Comparison of ENCODE assay signal across 17 cellular contexts in the genomic region with DNA sequence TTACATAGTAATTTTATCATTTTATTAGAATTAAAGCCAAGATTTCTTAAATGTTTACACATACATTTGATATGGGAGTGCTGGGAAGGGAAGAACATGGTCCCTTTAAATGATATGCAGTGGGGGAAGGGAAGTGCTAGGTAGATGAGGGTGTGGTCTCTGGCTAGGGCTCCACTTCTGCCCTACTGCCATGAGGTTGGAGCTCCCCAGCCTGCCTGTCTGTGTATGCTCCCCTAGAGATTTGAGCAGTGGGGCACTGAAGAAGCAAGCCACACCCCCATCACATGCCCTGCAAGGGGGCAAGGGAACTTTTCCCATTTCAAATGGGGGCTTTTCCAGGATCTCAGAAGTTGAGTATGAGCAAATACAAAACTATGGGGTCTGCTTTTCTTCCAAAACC. TPM values are rescaled to one million over a fixed set of nuclear protein-coding genes. Genes with fewer than 3 reads are reported as not detected.
DNase-seq lines count a peak whose midpoint lies in the region; ATAC-seq, FAIRE-seq and TF ChIP-seq lines count a peak whose summit lies in the region.
"Had no signal": no experiment of that assay in that cellular context is flagged by ENCODE, and none has a peak within 500 bp of the region (broad histone marks: within the 10 kb centered on the region; RNA-seq: fewer than 3 reads in every experiment).

No MANE protein-coding gene starts in this region.

- no peak overlapping the region for H3K9ac ChIP-seq in mesendoderm (ENCODE audit: low read length)

- TF ChIP-seq POLR2A in GM12892 (IDR thresholded peaks at IDR 0.05; ENCODE audit: low read depth, low read length) (no peak), ovary (IDR thresholded peaks at IDR 0.05) (no peak)

- H3K9me3 ChIP-seq in ovary: no peaks in the 10 kb centered on the region
- H3K9me3 ChIP-seq: left lung, SJSA1, transverse colon had no signal

- H2BK5ac ChIP-seq in mesendoderm (ENCODE audit: low read length): no peak overlapping the region

- peak; percentile 44 for FAIRE-seq in GM12892 (lab: Jason Lieb, UNC)
- FAIRE-seq: G401.6 had no signal

- H3K27ac Mint-ChIP-seq in activated CD4-positive, alpha-beta memory T cell treated with anti-CD3 and anti-CD28 coated beads for 36 hours: peak overlapping the region; percentile 85
- peak overlapping the region; percentile 93 for H3K27ac Mint-ChIP-seq in memory B cell
- H3K27ac Mint-ChIP-seq: nephron had no signal

- POLR2A ChIA-PET in activated CD4-positive, alpha-beta memory T cell treated with anti-CD3 and anti-CD28 coated beads for 36 hours (lab: Charles Lee): interaction anchor here (1.3 kb wide), 1 partner anchor 60 kb away, joined by 4 read pairs; no protein-coding TSS in a partner anchor

- H3K4me1 Mint-ChIP-seq in activated CD4-positive, alpha-beta memory T cell treated with anti-CD3 and anti-CD28 coated beads for 36 hours (ENCODE audit: low read depth): peaks cover 43% of the 10 kb centered on the region
- peaks cover 61% of the 10 kb centered on the region for H3K4me1 Mint-ChIP-seq in memory B cell
- H3K4me1 Mint-ChIP-seq: nephron had no signal

- H2BK15ac ChIP-seq in mesendoderm (replicated peaks; ENCODE audit: low read depth): no peak overlapping the region

- no peaks in the 10 kb centered on the region for H3K79me2 ChIP-seq in mesendoderm (ENCODE audit: control insufficient read depth, insufficient read depth, low read length)

- DNase-seq in NK-92 treated with Interleukin-12 subunit alpha and Interleukin-12 subunit beta, amount 100 ng/mL, for 24 hours (lab: John Stamatoyannopoulos, UW): peak; percentile 7
- DNase-seq in NK-92 (lab: John Stamatoyannopoulos, UW; ENCODE audit: unreplicated experiment) (no peak), GM12892 (ENCODE audit: insufficient read length) (no peak), memory B cell (ENCODE audit: low spot score in 2 of 2) (no peak), GM13977 (ENCODE audit: low spot score) (no peak), mesendoderm (no peak), ovary (no peak)
- no peak for DNase-seq in activated CD4-positive, alpha-beta memory T cell treated with anti-CD3 and anti-CD28 coated beads for 36 hours
- DNase-seq: brain microvascular endothelial cell, left lung, NCI-H1105, NCI-H2171 treated with DMSO at 0.1 percent for 48 hours, transverse colon had no signal

- H4K8ac ChIP-seq in mesendoderm (ENCODE audit: low read depth, low read length): no peak overlapping the region

- H3K27ac ChIP-seq in mesendoderm (ENCODE audit: low read depth, low read length) (no peak overlapping the region), ovary (no peak overlapping the region)
- H3K27ac ChIP-seq: 22Rv1, brain microvascular endothelial cell, left lung, SJSA1 had no signal

- H3K4me3 ChIP-seq in mesendoderm (ENCODE audit: low read length): no peak overlapping the region
- no peak overlapping the region for H3K4me3 ChIP-seq in ovary
- H3K4me3 ChIP-seq: left lung, SJSA1, transverse colon had no signal

- H3K4me1 ChIP-seq in mesendoderm (ENCODE audit: control insufficient read depth, low read depth, low read length): peaks cover 2% of the 10 kb centered on the region
- no peaks in the 10 kb centered on the region for H3K4me1 ChIP-seq in ovary (ENCODE audit: insufficient read depth)

- H4K5ac ChIP-seq in mesendoderm (ENCODE audit: low read length): no peak overlapping the region

- intact Hi-C loops in activated CD4-positive, alpha-beta memory T cell treated with anti-CD3 and anti-CD28 coated beads for 36 hours (cut with micrococcal nuclease): loop anchor here (2.0 to 10.0 kb wide), 2 partner anchors 33 to 373 kb away; no protein-coding TSS in a partner anchor
- intact Hi-C loops in ovary (cut with DNase I): no loop called here

- CTCF ChIA-PET in activated CD4-positive, alpha-beta memory T cell treated with anti-CD3 and anti-CD28 coated beads for 36 hours (lab: Charles Lee): interaction anchor here (0.7 to 4.9 kb wide), 19 partner anchors 8 to 377 kb away, joined by 3 to 86 read pairs (median 9); no protein-coding TSS in a partner anchor

- H3K27me3 Mint-ChIP-seq in activated CD4-positive, alpha-beta memory T cell treated with anti-CD3 and anti-CD28 coated beads for 36 hours: no peaks in the 10 kb centered on the region
- no peaks in the 10 kb centered on the region for H3K27me3 Mint-ChIP-seq in memory B cell

- no peak overlapping the region for H2AK5ac ChIP-seq in mesendoderm (ENCODE audit: low read length)

- H3K4me3 Mint-ChIP-seq in activated CD4-positive, alpha-beta memory T cell treated with anti-CD3 and anti-CD28 coated beads for 36 hours: peak overlapping the region; percentile 62
- peak overlapping the region; percentile 72 for H3K4me3 Mint-ChIP-seq in memory B cell
- H3K4me3 Mint-ChIP-seq: nephron had no signal

- no peak overlapping the region for H3K18ac ChIP-seq in mesendoderm (ENCODE audit: low read length)

- no peak overlapping the region for H3K23ac ChIP-seq in mesendoderm (ENCODE audit: low read length)

- ATAC-seq in memory B cell (ENCODE audit: low read depth): peak; percentile 81

- H3K36me3 Mint-ChIP-seq in activated CD4-positive, alpha-beta memory T cell treated with anti-CD3 and anti-CD28 coated beads for 36 hours: peaks cover 9% of the 10 kb centered on the region
- H3K36me3 Mint-ChIP-seq in memory B cell: peaks cover 2% of the 10 kb centered on the region

- no peak for TF ChIP-seq EP300 in ovary (IDR thresholded peaks at IDR 0.05)

- H3K79me1 ChIP-seq in mesendoderm (ENCODE audit: low read length): no peaks in the 10 kb centered on the region

- no peak overlapping the region for H3K4me2 ChIP-seq in mesendoderm (ENCODE audit: low read length)

- no peaks in the 10 kb centered on the region for H3K36me3 ChIP-seq in mesendoderm (ENCODE audit: control insufficient read depth, insufficient read depth, low read length)
- no peaks in the 10 kb centered on the region for H3K36me3 ChIP-seq in ovary
- H3K36me3 ChIP-seq: brain microvascular endothelial cell, left lung, SJSA1, transverse colon had no signal

- no peak for TF ChIP-seq CTCF in GM13977 (IDR thresholded peaks at IDR 0.05; ENCODE audit: extremely low read depth, insufficient read depth, missing control alignments)
- no peak for TF ChIP-seq CTCF in ovary (IDR thresholded peaks at IDR 0.05)

- H3K9me3 Mint-ChIP-seq in activated CD4-positive, alpha-beta memory T cell treated with anti-CD3 and anti-CD28 coated beads for 36 hours: peaks cover 17% of the 10 kb centered on the region
- H3K9me3 Mint-ChIP-seq in memory B cell: peaks cover 2% of the 10 kb centered on the region

- no peak overlapping the region for H2BK120ac ChIP-seq in mesendoderm (ENCODE audit: low read depth, low read length)

- H3K4ac ChIP-seq in mesendoderm (ENCODE audit: low read depth, low read length): no peak overlapping the region

- no peak overlapping the region for H3K56ac ChIP-seq in mesendoderm (ENCODE audit: low read length)

- H3K27me3 ChIP-seq in mesendoderm (ENCODE audit: insufficient read depth, low read length, poor library complexity): no peaks in the 10 kb centered on the region
- no peaks in the 10 kb centered on the region for H3K27me3 ChIP-seq in ovary
- H3K27me3 ChIP-seq: brain microvascular endothelial cell, left lung, SJSA1, transverse colon had no signal

- in situ Hi-C loops in GM13977 (cut with MboI; ENCODE audit: low pct_unique_long_range_greater_than_20kb, low sequenced_read_pairs, unreplicated experiment): no loop called here

RNA-seq across cellular contexts. Expression of a gene that starts 25.5 kb away (rescaled TPM):
- polyA plus RNA-seq in GM12892 (2012; ENCODE audit: missing spikeins): 87.5 TPM
- 1 to 10 TPM; 6.5 to 7.4 TPM for total RNA-seq in activated CD4-positive, alpha-beta memory T cell treated with anti-CD3 and anti-CD28 coated beads for 36 hours
- not detected for polyA plus RNA-seq in mesendoderm (2013, experiment 1 of 2)
- not detected for polyA plus RNA-seq in mesendoderm (2013, experiment 2 of 2)
- under 1 TPM in 2 of 7 donors, not detected in 5; 0.53 to 0.60 TPM for total RNA-seq in ovary
- under 1 TPM; 0.58 to 0.73 TPM for polyA plus RNA-seq in ovary
- total RNA-seq: left lung, SJSA1 had no signal

RNA-seq across cellular contexts. Expression of a gene that starts 37.8 kb away (rescaled TPM):
- polyA plus RNA-seq in GM12892 (2012; ENCODE audit: missing spikeins): 187 TPM
- 100 to 1,000 TPM; 191 to 199 TPM for total RNA-seq in activated CD4-positive, alpha-beta memory T cell treated with anti-CD3 and anti-CD28 coated beads for 36 hours
- polyA plus RNA-seq in mesendoderm (2013, experiment 1 of 2): 2.3 TPM
- 2.2 TPM for polyA plus RNA-seq in mesendoderm (2013, experiment 2 of 2)
- 10 to 100 TPM in 5 of 7 donors, 1 to 10 TPM in 2; 6.8 to 16.1 (median 11.5) TPM for total RNA-seq in ovary
- polyA plus RNA-seq in ovary: 1 to 10 TPM; 2.4 to 8.1 TPM

RNA-seq across cellular contexts. Expression of a gene that starts 53.3 kb away (rescaled TPM):
- polyA plus RNA-seq in GM12892 (2012; ENCODE audit: missing spikeins): 59.9 TPM
- total RNA-seq in activated CD4-positive, alpha-beta memory T cell treated with anti-CD3 and anti-CD28 coated beads for 36 hours: 100 to 1,000 TPM; 118 to 120 TPM
- 0.03 TPM for polyA plus RNA-seq in mesendoderm (2013, experiment 1 of 2)
- 0.03 TPM for polyA plus RNA-seq in mesendoderm (2013, experiment 2 of 2)
- total RNA-seq in ovary: 1 to 10 TPM in 6 of 7 donors, under 1 TPM in 1; 0.63 to 7.8 (median 2.3) TPM
- polyA plus RNA-seq in ovary: 1 to 10 TPM; 2.1 to 6.6 TPM

Comparison
In these comparisons a context has a peak if more than half of its experiments do, and no peak if none do; other contexts are left out.
1. RNA of a gene that starts 25.5 kb away (total RNA-seq): 6.5 to 7.4 TPM in activated CD4-positive, alpha-beta memory T cell treated with anti-CD3 and anti-CD28 coated beads for 36 hours; 0.53 to 0.60 TPM in ovary; every median in the first group is over 4 times any median in the second.
2. RNA of a gene that starts 37.8 kb away (total RNA-seq): 191 to 199 TPM in activated CD4-positive, alpha-beta memory T cell treated with anti-CD3 and anti-CD28 coated beads for 36 hours; 6.8 to 16.1 TPM in ovary; every median in the first group is over 10 times any median in the second.
3. RNA of a gene that starts 53.3 kb away (total RNA-seq): 118 to 120 TPM in activated CD4-positive, alpha-beta memory T cell treated with anti-CD3 and anti-CD28 coated beads for 36 hours; 0.63 to 7.8 TPM in ovary; every median in the first group is over 10 times any median in the second.